ENCODE assay signal across 25 cellular contexts in the genomic region with DNA sequence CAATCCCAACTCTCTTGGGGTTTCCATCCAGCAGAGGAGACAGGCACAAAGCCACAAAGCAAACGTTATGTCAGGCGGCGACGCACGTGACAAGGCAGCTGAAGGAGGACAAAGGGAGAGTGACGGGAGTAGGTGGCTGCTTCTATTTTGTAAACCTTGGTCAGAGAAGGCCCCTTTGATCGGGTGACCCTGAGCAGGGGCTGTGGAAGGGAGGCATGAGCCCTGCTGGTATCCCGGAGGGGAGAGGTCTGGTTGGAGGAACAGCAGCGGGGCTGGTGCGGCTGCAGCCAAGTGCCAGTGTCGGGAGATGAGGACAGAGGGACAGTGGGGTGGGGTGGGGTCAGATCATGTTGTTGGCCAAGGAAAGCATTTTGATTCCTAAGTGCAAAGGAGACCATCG. TPM values are rescaled to one million over a fixed set of nuclear protein-coding genes. Genes with fewer than 3 reads are reported as not detected.
DNase-seq lines count a peak whose midpoint lies in the region; ATAC-seq and TF ChIP-seq lines count a peak whose summit lies in the region.
"Had no signal": no experiment of that assay in that cellular context is flagged by ENCODE, and none has a peak within 500 bp of the region (broad histone marks: within the 10 kb centered on the region; RNA-seq: fewer than 3 reads in every experiment).

No MANE protein-coding gene starts in this region.

- no peak overlapping the region for H2AFZ ChIP-seq in neural progenitor cell (replicated peaks)

- H3K27me3 Mint-ChIP-seq in neural progenitor cell (ENCODE audit: insufficient read depth, low read depth): peaks cover 6% of the 10 kb centered on the region

- ATAC-seq in right cardiac atrium: no peak

- H4K20me1 ChIP-seq in neural progenitor cell (ENCODE audit: low read depth): no peaks in the 10 kb centered on the region

- no peak overlapping the region for H3K27ac ChIP-seq in right atrium auricular region
- H3K27ac ChIP-seq in right cardiac atrium (ENCODE audit: low read length): no peak overlapping the region
- no peak overlapping the region for H3K27ac ChIP-seq in neural progenitor cell
- H3K27ac ChIP-seq in vagina: no peak overlapping the region
- H3K27ac ChIP-seq: HL-60, Peyer's patch had no signal

- intact Hi-C loops in right cardiac atrium (cut with DNase I) (no loop called here), vagina (cut with DNase I) (no loop called here)

- H3K27ac Mint-ChIP-seq in neural progenitor cell: peak overlapping the region; percentile 94
- H3K27ac Mint-ChIP-seq: CD4-positive, alpha-beta T cell; HFFc6 had no signal

- H3K4me3 Mint-ChIP-seq in neural progenitor cell: peak overlapping the region; percentile 61
- H3K4me3 Mint-ChIP-seq: CD4-positive, alpha-beta T cell; HFFc6; IgD-negative memory B cell had no signal

- peaks cover 2% of the 10 kb centered on the region for H3K9me3 Mint-ChIP-seq in neural progenitor cell
- H3K9me3 Mint-ChIP-seq: CD4-positive, alpha-beta T cell; HFFc6 had no signal

- no peaks in the 10 kb centered on the region for H3K79me2 ChIP-seq in neural progenitor cell (ENCODE audit: low read depth)

- no peaks in the 10 kb centered on the region for H3K36me3 Mint-ChIP-seq in neural progenitor cell

- H3K4me1 ChIP-seq in right atrium auricular region: no peaks in the 10 kb centered on the region
- H3K4me1 ChIP-seq in right cardiac atrium (ENCODE audit: control insufficient read depth, insufficient read depth, low read length): no peaks in the 10 kb centered on the region
- peaks cover 60% of the 10 kb centered on the region for H3K4me1 ChIP-seq in neural progenitor cell
- peaks cover 13% of the 10 kb centered on the region for H3K4me1 ChIP-seq in vagina
- H3K4me1 ChIP-seq: Caco-2, Peyer's patch had no signal

- H3K9me3 ChIP-seq in right atrium auricular region: no peaks in the 10 kb centered on the region
- H3K9me3 ChIP-seq in right cardiac atrium (ENCODE audit: control insufficient read depth, low read length): no peaks in the 10 kb centered on the region
- H3K9me3 ChIP-seq in neural progenitor cell (ENCODE audit: low read depth): no peaks in the 10 kb centered on the region
- H3K9me3 ChIP-seq in vagina: no peaks in the 10 kb centered on the region
- H3K9me3 ChIP-seq: Caco-2, Peyer's patch had no signal

- TF ChIP-seq CTCF in right atrium auricular region (IDR thresholded peaks at IDR 0.05) (no peak), neural progenitor cell (IDR thresholded peaks at IDR 0.05) (no peak), vagina (IDR thresholded peaks at IDR 0.05) (no peak)

- no peak overlapping the region for H3K4me2 ChIP-seq in neural progenitor cell

- DNase-seq in right atrium auricular region (ENCODE audit: low spot score) (peak; percentile 32), right cardiac atrium (no peak), ecto neural progenitor cell (ENCODE audit: low spot score) (peak; percentile 46), neural progenitor cell (ENCODE audit: low spot score) (no peak), vagina (ENCODE audit: extremely low spot score in 2 of 2) (peak; percentile 34 to 55), HuH-7 (ENCODE audit: low spot score) (no peak)
- DNase-seq in stimulated activated naive CD4-positive, alpha-beta T cell (lab: John Stamatoyannopoulos, UW): no peak
- no peak for DNase-seq in activated CD4-positive, CD25-positive, alpha-beta regulatory T cell (lab: John Stamatoyannopoulos, UW)
- DNase-seq: Caco-2; CD4-positive, alpha-beta T cell; EL; HFFc6; Karpas-422; NCI-H1048; NCI-H1436 treated with DMSO at 0.1 percent for 48 hours; NCI-H2029; NCI-H2171; NK-92 treated with Interleukin-12 subunit alpha and Interleukin-12 subunit beta, amount 100 ng/mL, for 24 hours; Peyer's patch had no signal

- H3K27me3 ChIP-seq in right atrium auricular region (no peaks in the 10 kb centered on the region), right cardiac atrium (ENCODE audit: control insufficient read depth, insufficient read depth) (no peaks in the 10 kb centered on the region), neural progenitor cell (no peaks in the 10 kb centered on the region), vagina (no peaks in the 10 kb centered on the region)
- H3K27me3 ChIP-seq: Peyer's patch had no signal

- peaks cover 36% of the 10 kb centered on the region for H3F3A ChIP-seq in neural progenitor cell (ENCODE audit: low read depth)

- H3K36me3 ChIP-seq in right atrium auricular region (no peaks in the 10 kb centered on the region), neural progenitor cell (no peaks in the 10 kb centered on the region), vagina (no peaks in the 10 kb centered on the region)
- H3K36me3 ChIP-seq: Peyer's patch had no signal

- WGBS in right cardiac atrium: 78% methylated on average over 12 of the region's 12 CpGs

- H3K4me1 Mint-ChIP-seq in neural progenitor cell: peaks cover 87% of the 10 kb centered on the region
- H3K4me1 Mint-ChIP-seq: IgD-negative memory B cell had no signal

- no peak overlapping the region for H3K9ac ChIP-seq in neural progenitor cell

- no peak overlapping the region for H3K4me3 ChIP-seq in right atrium auricular region
- H3K4me3 ChIP-seq in right cardiac atrium (ENCODE audit: low read length): no peak overlapping the region
- H3K4me3 ChIP-seq in neural progenitor cell: no peak overlapping the region
- no peak overlapping the region for H3K4me3 ChIP-seq in vagina
- H3K4me3 ChIP-seq: Peyer's patch had no signal

- no peak for TF ChIP-seq POLR2A in vagina (IDR thresholded peaks at IDR 0.05)

RNA-seq across cellular contexts. Expression of gene RFPL3, which starts 17.2 kb away (rescaled TPM):
- total RNA-seq in right atrium auricular region (not detected), right cardiac atrium (not detected), neural progenitor cell (ENCODE audit: low replicate concordance) (0.09 TPM in 1 of 2 replicates, not detected in the other), vagina (not detected)
- polyA plus RNA-seq in right cardiac atrium: not detected
- total RNA-seq: Caco-2; CD4-positive, alpha-beta T cell; H4; HFFc6; HT1080; MCF 10A; Peyer's patch had no signal
- polyA plus RNA-seq: BJ, IgD-negative memory B cell had no signal

Comparison
In these comparisons a context has a peak if more than half of its experiments do, and no peak if none do; other contexts are left out.
1. DNase-seq: peak in right atrium auricular region (single experiment), ecto neural progenitor cell (single experiment) and vagina (2 of 2); none in right cardiac atrium (0 of 3), neural progenitor cell (single experiment), stimulated activated naive CD4-positive, alpha-beta T cell (0 of 6), activated CD4-positive, CD25-positive, alpha-beta regulatory T cell (0 of 4) and HuH-7 (single experiment).